ENCODE assay signal across 1 cellular context in genomic region chr3:129593595-129594339, GRCh38.
TF ChIP-seq lines count a peak whose summit lies in the region.

No MANE protein-coding gene starts in this region.

TF ChIP-seq in HepG2, 621 proteins besides CTCF, POLR2A, EP300 and RAD21 (continued from another document and continues in another):
- TF ChIP-seq KLF11 (CRISPR knock-in tag; IDR thresholded peaks at IDR 0.05) (no peak), IKZF4 (CRISPR knock-in tag; IDR thresholded peaks at IDR 0.05; ENCODE audit: borderline replicate concordance, low read depth, not compliant biosample characterization) (no peak), ZFP36L1 (CRISPR knock-in tag; IDR thresholded peaks at IDR 0.05) (peak; percentile 69; the same call in 1 of the 2 replicates), ZNF766 (CRISPR knock-in tag; IDR thresholded peaks at IDR 0.05; ENCODE audit: borderline replicate concordance) (0 out of 2 replicates have a peak, but pooled peaks have one; percentile 36), ZNF253 (CRISPR knock-in tag; IDR thresholded peaks at IDR 0.05; ENCODE audit: borderline replicate concordance) (no peak), ZKSCAN8 (CRISPR knock-in tag; IDR thresholded peaks at IDR 0.05; ENCODE audit: borderline replicate concordance) (peak; percentile 81), ZNF773 (CRISPR knock-in tag; IDR thresholded peaks at IDR 0.05; ENCODE audit: borderline replicate concordance) (no peak), CEBPB (IDR thresholded peaks at IDR 0.05; ENCODE audit: borderline replicate concordance, low read depth, low read length) (peak; percentile 68; the same call in 1 of the 2 replicates), NCOA2 (CRISPR knock-in tag; IDR thresholded peaks at IDR 0.05) (peak; percentile 82), ZFP37 (CRISPR knock-in tag; IDR thresholded peaks at IDR 0.05; ENCODE audit: borderline replicate concordance) (0 out of 2 replicates have a peak, but pooled peaks have one; percentile 55), ATRX (CRISPR knock-in tag; IDR thresholded peaks at IDR 0.05; ENCODE audit: borderline replicate concordance) (no peak), RBAK (CRISPR knock-in tag; IDR thresholded peaks at IDR 0.05) (no peak), DDIT3 (CRISPR knock-in tag; IDR thresholded peaks at IDR 0.05) (no peak), SNAI1 (CRISPR knock-in tag; IDR thresholded peaks at IDR 0.05; ENCODE audit: borderline replicate concordance) (no peak), U2AF2 (IDR thresholded peaks at IDR 0.05; ENCODE audit: low read depth, low read length) (no peak), ZNF687 (CRISPR knock-in tag; IDR thresholded peaks at IDR 0.05) (peak; percentile 96), ZBTB7B (CRISPR knock-in tag; IDR thresholded peaks at IDR 0.05) (peak; percentile 90), ZKSCAN5 (CRISPR knock-in tag; IDR thresholded peaks at IDR 0.05) (no peak), SMARCE1 (IDR thresholded peaks at IDR 0.05; ENCODE audit: borderline replicate concordance) (no peak), POLR2G (IDR thresholded peaks at IDR 0.05; ENCODE audit: low read depth, low read length) (peak; percentile 61), SIX4 (CRISPR knock-in tag; IDR thresholded peaks at IDR 0.05) (peak; percentile 53; the same call in 1 of the 2 replicates), RFX1 (IDR thresholded peaks at IDR 0.05) (no peak), HDAC1 (CRISPR knock-in tag; IDR thresholded peaks at IDR 0.05) (peak; percentile 93), SALL1 (CRISPR knock-in tag; IDR thresholded peaks at IDR 0.05) (peak; percentile 93), ARID2 (CRISPR knock-in tag; IDR thresholded peaks at IDR 0.05; ENCODE audit: borderline replicate concordance) (no peak), SOX13 (IDR thresholded peaks at IDR 0.05) (peak; percentile 49; the same call in 1 of the 2 replicates), SOX13 (CRISPR knock-in tag; conservative IDR thresholded peaks at IDR 0.05 in 1 of 2, IDR thresholded peaks at IDR 0.05 in 1 of 2) (peak in 1 of 2 experiments; percentile 66; a peak in 2 of 4 replicates), AKNA (CRISPR knock-in tag; IDR thresholded peaks at IDR 0.05; ENCODE audit: borderline replicate concordance) (no peak), ZNF501 (CRISPR knock-in tag; IDR thresholded peaks at IDR 0.05) (peak; percentile 37), GATAD1 (CRISPR knock-in tag; IDR thresholded peaks at IDR 0.05) (peak; percentile 63), SKIL (CRISPR knock-in tag; IDR thresholded peaks at IDR 0.05; ENCODE audit: borderline replicate concordance) (peak; percentile 61; the same call in 1 of the 2 replicates), RBM22 (optimal IDR thresholded peaks at IDR 0.05; ENCODE audit: low read length) (peak; percentile 36), HHEX (CRISPR knock-in tag; IDR thresholded peaks at IDR 0.05) (no peak), ZMYM2 (CRISPR knock-in tag; IDR thresholded peaks at IDR 0.05) (0 out of 2 replicates have a peak, but pooled peaks have one; percentile 8), EED (CRISPR knock-in tag; IDR thresholded peaks at IDR 0.05) (no peak), SAP130 (CRISPR knock-in tag; IDR thresholded peaks at IDR 0.05; ENCODE audit: low read depth) (peak; percentile 96), SALL2 (CRISPR knock-in tag; IDR thresholded peaks at IDR 0.05) (no peak)
- TF ChIP-seq, protein P1, sequence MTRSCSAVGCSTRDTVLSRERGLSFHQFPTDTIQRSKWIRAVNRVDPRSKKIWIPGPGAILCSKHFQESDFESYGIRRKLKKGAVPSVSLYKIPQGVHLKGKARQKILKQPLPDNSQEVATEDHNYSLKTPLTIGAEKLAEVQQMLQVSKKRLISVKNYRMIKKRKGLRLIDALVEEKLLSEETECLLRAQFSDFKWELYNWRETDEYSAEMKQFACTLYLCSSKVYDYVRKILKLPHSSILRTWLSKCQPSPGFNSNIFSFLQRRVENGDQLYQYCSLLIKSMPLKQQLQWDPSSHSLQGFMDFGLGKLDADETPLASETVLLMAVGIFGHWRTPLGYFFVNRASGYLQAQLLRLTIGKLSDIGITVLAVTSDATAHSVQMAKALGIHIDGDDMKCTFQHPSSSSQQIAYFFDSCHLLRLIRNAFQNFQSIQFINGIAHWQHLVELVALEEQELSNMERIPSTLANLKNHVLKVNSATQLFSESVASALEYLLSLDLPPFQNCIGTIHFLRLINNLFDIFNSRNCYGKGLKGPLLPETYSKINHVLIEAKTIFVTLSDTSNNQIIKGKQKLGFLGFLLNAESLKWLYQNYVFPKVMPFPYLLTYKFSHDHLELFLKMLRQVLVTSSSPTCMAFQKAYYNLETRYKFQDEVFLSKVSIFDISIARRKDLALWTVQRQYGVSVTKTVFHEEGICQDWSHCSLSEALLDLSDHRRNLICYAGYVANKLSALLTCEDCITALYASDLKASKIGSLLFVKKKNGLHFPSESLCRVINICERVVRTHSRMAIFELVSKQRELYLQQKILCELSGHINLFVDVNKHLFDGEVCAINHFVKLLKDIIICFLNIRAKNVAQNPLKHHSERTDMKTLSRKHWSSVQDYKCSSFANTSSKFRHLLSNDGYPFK (CRISPR knock-in tag; IDR thresholded peaks at IDR 0.05; ENCODE audit: borderline replicate concordance): no peak
- TF ChIP-seq, protein P2, sequence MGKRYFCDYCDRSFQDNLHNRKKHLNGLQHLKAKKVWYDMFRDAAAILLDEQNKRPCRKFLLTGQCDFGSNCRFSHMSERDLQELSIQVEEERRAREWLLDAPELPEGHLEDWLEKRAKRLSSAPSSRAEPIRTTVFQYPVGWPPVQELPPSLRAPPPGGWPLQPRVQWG (CRISPR knock-in tag; IDR thresholded peaks at IDR 0.05; ENCODE audit: borderline replicate concordance, low read depth): no peak
- TF ChIP-seq, protein P3, sequence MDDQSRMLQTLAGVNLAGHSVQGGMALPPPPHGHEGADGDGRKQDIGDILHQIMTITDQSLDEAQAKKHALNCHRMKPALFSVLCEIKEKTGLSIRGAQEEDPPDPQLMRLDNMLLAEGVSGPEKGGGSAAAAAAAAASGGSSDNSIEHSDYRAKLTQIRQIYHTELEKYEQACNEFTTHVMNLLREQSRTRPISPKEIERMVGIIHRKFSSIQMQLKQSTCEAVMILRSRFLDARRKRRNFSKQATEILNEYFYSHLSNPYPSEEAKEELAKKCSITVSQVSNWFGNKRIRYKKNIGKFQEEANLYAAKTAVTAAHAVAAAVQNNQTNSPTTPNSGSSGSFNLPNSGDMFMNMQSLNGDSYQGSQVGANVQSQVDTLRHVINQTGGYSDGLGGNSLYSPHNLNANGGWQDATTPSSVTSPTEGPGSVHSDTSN (CRISPR knock-in tag; IDR thresholded peaks at IDR 0.05; ENCODE audit: borderline replicate concordance): no peak
- TF ChIP-seq, protein P4, sequence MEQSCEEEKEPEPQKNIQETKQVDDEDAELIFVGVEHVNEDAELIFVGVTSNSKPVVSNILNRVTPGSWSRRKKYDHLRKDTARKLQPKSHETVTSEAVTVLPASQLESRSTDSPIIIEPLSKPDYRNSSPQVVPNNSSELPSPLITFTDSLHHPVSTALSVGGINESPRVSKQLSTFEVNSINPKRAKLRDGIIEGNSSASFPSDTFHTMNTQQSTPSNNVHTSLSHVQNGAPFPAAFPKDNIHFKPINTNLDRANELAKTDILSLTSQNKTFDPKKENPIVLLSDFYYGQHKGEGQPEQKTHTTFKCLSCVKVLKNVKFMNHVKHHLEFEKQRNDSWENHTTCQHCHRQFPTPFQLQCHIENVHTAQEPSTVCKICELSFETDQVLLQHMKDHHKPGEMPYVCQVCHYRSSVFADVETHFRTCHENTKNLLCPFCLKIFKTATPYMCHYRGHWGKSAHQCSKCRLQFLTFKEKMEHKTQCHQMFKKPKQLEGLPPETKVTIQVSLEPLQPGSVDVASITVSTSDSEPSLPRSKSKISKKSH (CRISPR knock-in tag; IDR thresholded peaks at IDR 0.05; ENCODE audit: borderline replicate concordance): peak; percentile 41
